1 cellular context compared by ENCODE assay signal in genomic region chr10:122980209-122981065, GRCh38.
TF ChIP-seq lines count a peak whose summit lies in the region.

A gene with protein sequence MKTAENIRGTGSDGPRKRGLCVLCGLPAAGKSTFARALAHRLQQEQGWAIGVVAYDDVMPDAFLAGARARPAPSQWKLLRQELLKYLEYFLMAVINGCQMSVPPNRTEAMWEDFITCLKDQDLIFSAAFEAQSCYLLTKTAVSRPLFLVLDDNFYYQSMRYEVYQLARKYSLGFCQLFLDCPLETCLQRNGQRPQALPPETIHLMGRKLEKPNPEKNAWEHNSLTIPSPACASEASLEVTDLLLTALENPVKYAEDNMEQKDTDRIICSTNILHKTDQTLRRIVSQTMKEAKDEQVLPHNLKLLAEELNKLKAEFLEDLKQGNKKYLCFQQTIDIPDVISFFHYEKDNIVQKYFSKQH (plus strand): TSS chr10:122980401. CDS start chr10:122980480, 79 bp downstream.

TF ChIP-seq in K562, 482 proteins besides CTCF, POLR2A, EP300 and RAD21 (continued from another document and continues in another):
- TF ChIP-seq GMEB1 (CRISPR knock-in tag; IDR thresholded peaks at IDR 0.05) (peak; percentile 86), KAT8 (IDR thresholded peaks at IDR 0.05; ENCODE audit: low read depth) (no peak), HNRNPUL1 (IDR thresholded peaks at IDR 0.05; ENCODE audit: low read length) (no peak), TAF9B (IDR thresholded peaks at IDR 0.05; ENCODE audit: partially characterized antibody) (peak; percentile 68), CHD4 (IDR thresholded peaks at IDR 0.05; ENCODE audit: insufficient read depth, insufficient replicate concordance, low read depth, low read length, poor library complexity, severe bottlenecking) (no peak), GTF2E2 (tag; IDR thresholded peaks at IDR 0.05) (no peak), ZNF764 (CRISPR knock-in tag; IDR thresholded peaks at IDR 0.05; ENCODE audit: low read depth) (no peak), ZNF77 (CRISPR knock-in tag; IDR thresholded peaks at IDR 0.05) (no peak), ZNF436 (CRISPR knock-in tag; IDR thresholded peaks at IDR 0.05) (no peak), NRF1 (conservative IDR thresholded peaks at IDR 0.05 in 1 of 2, IDR thresholded peaks at IDR 0.05 in 1 of 2) (peak; percentile 94 to 95), ARID3B (CRISPR knock-in tag; IDR thresholded peaks at IDR 0.05; ENCODE audit: borderline replicate concordance) (no peak), NONO (IDR thresholded peaks at IDR 0.05; ENCODE audit: low read depth in 2 of 2, low read length in 1 of 2) (0 out of 4 replicates have a peak, but pooled peaks have one; percentile 17 to 21), TOE1 (IDR thresholded peaks at IDR 0.05; ENCODE audit: borderline replicate concordance) (peak; percentile 66; the same call in 1 of the 2 replicates), TOE1 (CRISPR knock-in tag; IDR thresholded peaks at IDR 0.05; ENCODE audit: borderline replicate concordance, low read depth) (no peak), NKRF (IDR thresholded peaks at IDR 0.05; ENCODE audit: borderline replicate concordance) (peak; percentile 61; the same call in 1 of the 2 replicates), NEUROD1 (IDR thresholded peaks at IDR 0.05; ENCODE audit: borderline replicate concordance, low read depth, low read length, partially characterized antibody) (no peak)
- TF ChIP-seq, protein P1, sequence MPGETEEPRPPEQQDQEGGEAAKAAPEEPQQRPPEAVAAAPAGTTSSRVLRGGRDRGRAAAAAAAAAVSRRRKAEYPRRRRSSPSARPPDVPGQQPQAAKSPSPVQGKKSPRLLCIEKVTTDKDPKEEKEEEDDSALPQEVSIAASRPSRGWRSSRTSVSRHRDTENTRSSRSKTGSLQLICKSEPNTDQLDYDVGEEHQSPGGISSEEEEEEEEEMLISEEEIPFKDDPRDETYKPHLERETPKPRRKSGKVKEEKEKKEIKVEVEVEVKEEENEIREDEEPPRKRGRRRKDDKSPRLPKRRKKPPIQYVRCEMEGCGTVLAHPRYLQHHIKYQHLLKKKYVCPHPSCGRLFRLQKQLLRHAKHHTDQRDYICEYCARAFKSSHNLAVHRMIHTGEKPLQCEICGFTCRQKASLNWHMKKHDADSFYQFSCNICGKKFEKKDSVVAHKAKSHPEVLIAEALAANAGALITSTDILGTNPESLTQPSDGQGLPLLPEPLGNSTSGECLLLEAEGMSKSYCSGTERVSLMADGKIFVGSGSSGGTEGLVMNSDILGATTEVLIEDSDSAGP (CRISPR knock-in tag; IDR thresholded peaks at IDR 0.05), result no peak
- TF ChIP-seq, protein P2, sequence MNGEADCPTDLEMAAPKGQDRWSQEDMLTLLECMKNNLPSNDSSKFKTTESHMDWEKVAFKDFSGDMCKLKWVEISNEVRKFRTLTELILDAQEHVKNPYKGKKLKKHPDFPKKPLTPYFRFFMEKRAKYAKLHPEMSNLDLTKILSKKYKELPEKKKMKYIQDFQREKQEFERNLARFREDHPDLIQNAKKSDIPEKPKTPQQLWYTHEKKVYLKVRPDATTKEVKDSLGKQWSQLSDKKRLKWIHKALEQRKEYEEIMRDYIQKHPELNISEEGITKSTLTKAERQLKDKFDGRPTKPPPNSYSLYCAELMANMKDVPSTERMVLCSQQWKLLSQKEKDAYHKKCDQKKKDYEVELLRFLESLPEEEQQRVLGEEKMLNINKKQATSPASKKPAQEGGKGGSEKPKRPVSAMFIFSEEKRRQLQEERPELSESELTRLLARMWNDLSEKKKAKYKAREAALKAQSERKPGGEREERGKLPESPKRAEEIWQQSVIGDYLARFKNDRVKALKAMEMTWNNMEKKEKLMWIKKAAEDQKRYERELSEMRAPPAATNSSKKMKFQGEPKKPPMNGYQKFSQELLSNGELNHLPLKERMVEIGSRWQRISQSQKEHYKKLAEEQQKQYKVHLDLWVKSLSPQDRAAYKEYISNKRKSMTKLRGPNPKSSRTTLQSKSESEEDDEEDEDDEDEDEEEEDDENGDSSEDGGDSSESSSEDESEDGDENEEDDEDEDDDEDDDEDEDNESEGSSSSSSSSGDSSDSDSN (IDR thresholded peaks at IDR 0.05; ENCODE audit: borderline replicate concordance in 1 of 2, low read depth in 2 of 2, low read length in 2 of 2), result no peak
- TF ChIP-seq, protein P3, sequence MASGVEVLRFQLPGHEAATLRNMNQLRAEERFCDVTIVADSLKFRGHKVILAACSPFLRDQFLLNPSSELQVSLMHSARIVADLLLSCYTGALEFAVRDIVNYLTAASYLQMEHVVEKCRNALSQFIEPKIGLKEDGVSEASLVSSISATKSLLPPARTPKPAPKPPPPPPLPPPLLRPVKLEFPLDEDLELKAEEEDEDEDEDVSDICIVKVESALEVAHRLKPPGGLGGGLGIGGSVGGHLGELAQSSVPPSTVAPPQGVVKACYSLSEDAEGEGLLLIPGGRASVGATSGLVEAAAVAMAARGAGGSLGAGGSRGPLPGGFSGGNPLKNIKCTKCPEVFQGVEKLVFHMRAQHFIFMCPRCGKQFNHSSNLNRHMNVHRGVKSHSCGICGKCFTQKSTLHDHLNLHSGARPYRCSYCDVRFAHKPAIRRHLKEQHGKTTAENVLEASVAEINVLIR (CRISPR knock-in tag; IDR thresholded peaks at IDR 0.05), result peak; percentile 92
- TF ChIP-seq, protein P4, sequence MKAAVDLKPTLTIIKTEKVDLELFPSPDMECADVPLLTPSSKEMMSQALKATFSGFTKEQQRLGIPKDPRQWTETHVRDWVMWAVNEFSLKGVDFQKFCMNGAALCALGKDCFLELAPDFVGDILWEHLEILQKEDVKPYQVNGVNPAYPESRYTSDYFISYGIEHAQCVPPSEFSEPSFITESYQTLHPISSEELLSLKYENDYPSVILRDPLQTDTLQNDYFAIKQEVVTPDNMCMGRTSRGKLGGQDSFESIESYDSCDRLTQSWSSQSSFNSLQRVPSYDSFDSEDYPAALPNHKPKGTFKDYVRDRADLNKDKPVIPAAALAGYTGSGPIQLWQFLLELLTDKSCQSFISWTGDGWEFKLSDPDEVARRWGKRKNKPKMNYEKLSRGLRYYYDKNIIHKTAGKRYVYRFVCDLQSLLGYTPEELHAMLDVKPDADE (conservative IDR thresholded peaks at IDR 0.05; ENCODE audit: control insufficient read depth, low read depth, low read length), result peak; percentile 72
- TF ChIP-seq, protein P5, sequence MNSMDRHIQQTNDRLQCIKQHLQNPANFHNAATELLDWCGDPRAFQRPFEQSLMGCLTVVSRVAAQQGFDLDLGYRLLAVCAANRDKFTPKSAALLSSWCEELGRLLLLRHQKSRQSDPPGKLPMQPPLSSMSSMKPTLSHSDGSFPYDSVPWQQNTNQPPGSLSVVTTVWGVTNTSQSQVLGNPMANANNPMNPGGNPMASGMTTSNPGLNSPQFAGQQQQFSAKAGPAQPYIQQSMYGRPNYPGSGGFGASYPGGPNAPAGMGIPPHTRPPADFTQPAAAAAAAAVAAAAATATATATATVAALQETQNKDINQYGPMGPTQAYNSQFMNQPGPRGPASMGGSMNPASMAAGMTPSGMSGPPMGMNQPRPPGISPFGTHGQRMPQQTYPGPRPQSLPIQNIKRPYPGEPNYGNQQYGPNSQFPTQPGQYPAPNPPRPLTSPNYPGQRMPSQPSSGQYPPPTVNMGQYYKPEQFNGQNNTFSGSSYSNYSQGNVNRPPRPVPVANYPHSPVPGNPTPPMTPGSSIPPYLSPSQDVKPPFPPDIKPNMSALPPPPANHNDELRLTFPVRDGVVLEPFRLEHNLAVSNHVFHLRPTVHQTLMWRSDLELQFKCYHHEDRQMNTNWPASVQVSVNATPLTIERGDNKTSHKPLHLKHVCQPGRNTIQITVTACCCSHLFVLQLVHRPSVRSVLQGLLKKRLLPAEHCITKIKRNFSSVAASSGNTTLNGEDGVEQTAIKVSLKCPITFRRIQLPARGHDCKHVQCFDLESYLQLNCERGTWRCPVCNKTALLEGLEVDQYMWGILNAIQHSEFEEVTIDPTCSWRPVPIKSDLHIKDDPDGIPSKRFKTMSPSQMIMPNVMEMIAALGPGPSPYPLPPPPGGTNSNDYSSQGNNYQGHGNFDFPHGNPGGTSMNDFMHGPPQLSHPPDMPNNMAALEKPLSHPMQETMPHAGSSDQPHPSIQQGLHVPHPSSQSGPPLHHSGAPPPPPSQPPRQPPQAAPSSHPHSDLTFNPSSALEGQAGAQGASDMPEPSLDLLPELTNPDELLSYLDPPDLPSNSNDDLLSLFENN (IDR thresholded peaks at IDR 0.05; ENCODE audit: low read depth in 2 of 2, low read length in 2 of 2), result no peak
